In genomic region chr4:26856906-26857277, GRCh38 we compare ENCODE assay signal across 8 cellular contexts. TPM values are rescaled to one million over a fixed set of nuclear protein-coding genes. Genes with fewer than 3 reads are reported as not detected.
DNase-seq lines count a peak whose midpoint lies in the region; ATAC-seq and TF ChIP-seq lines count a peak whose summit lies in the region.

No MANE protein-coding gene starts in this region.

- peak overlapping the region; percentile 89 for H3K27ac Mint-ChIP-seq in WTC11

- no peaks in the 10 kb centered on the region for H3K9me2 ChIP-seq in HCT116 (ENCODE audit: insufficient read depth)

- no peaks in the 10 kb centered on the region for H3K27me3 ChIP-seq in HCT116 (ENCODE audit: insufficient read depth, low read length)
- no peaks in the 10 kb centered on the region for H3K27me3 ChIP-seq in right cardiac atrium (ENCODE audit: control insufficient read depth, insufficient read depth)
- no peaks in the 10 kb centered on the region for H3K27me3 ChIP-seq in skeletal muscle tissue (ENCODE audit: control insufficient read depth in 3 of 3, insufficient read depth in 3 of 3, low read length in 3 of 3)

- TF ChIP-seq RAD21 in HCT116 (IDR thresholded peaks at IDR 0.05; ENCODE audit: low read depth) = no peak

- TF ChIP-seq CTCF in HCT116 (IDR thresholded peaks at IDR 0.05 in 2 of 3, conservative IDR thresholded peaks at IDR 0.05 in 1 of 3; ENCODE audit: borderline replicate concordance in 1 of 3, insufficient read depth in 1 of 3, low read depth in 2 of 3, low read length in 2 of 3) = no peak
- no peak for TF ChIP-seq CTCF in WTC11 (IDR thresholded peaks at IDR 0.05)

- H3K9ac ChIP-seq in HCT116 (ENCODE audit: low read length) = peak overlapping the region; percentile 81
- H3K9ac ChIP-seq in skeletal muscle tissue (ENCODE audit: low read depth in 1 of 3, low read length in 3 of 3) = peak overlapping the region; percentile 75 to 87 (median 79)

- H3K27me3 Mint-ChIP-seq in WTC11 (ENCODE audit: low read depth) = no peaks in the 10 kb centered on the region

- peak overlapping the region; percentile 95 for H3K4me2 ChIP-seq in HCT116 (ENCODE audit: low read length)

- WGBS in right cardiac atrium = 23% methylated on average over 7 of the region's 7 CpGs

- H3K36me3 Mint-ChIP-seq in WTC11 = no peaks in the 10 kb centered on the region

- intact Hi-C loops in HCT116 (cut with micrococcal nuclease) = no loop called here
- intact Hi-C loops in right cardiac atrium (cut with DNase I) = no loop called here

- CTCF ChIA-PET in HCT116 (lab: Charles Lee) (no interaction called here), WTC11 (lab: Charles Lee) (interaction anchor here (1.3 to 1.6 kb wide), 2 partner anchors 145 to 153 kb away, joined by 3 to 8 read pairs; no protein-coding TSS in a partner anchor)

- POLR2A ChIA-PET in HCT116 (lab: Charles Lee) (no interaction called here), WTC11 (lab: Charles Lee) (interaction anchor here (1.0 kb wide), 1 partner anchor 150 kb away, joined by 3 read pairs; no protein-coding TSS in a partner anchor)

- DNase-seq in HCT116 (ENCODE audit: low read depth, low spot score) = no peak
- no peak for DNase-seq in WTC11 (ENCODE audit: low spot score)
- DNase-seq in right cardiac atrium = no peak
- DNase-seq in MV-4-11 (lab: John Stamatoyannopoulos, UW) = no peak
- no peak for DNase-seq in NCI-H82 (lab: John Stamatoyannopoulos, UW)
- DNase-seq in Kasumi-1 (lab: John Stamatoyannopoulos, UW) = no peak

- TSS peak; percentile 72 for BruUV-seq in HCT116 (replicated peaks; lab: Mats Ljungman, UMichigan)

- H3K4me1 ChIP-seq in HCT116 (ENCODE audit: control insufficient read depth in 1 of 2, insufficient read depth in 2 of 2, low read length in 2 of 2) (peaks cover 13 to 28% of the 10 kb centered on the region in 2 experiments), right cardiac atrium (ENCODE audit: control insufficient read depth, insufficient read depth, low read length) (peaks cover 3% of the 10 kb centered on the region), skeletal muscle tissue (ENCODE audit: control insufficient read depth in 3 of 3, insufficient read depth in 3 of 3, low read length in 3 of 3) (peaks cover 24 to 31% (median 28%) of the 10 kb centered on the region in 3 donors)

- H3K36me3 ChIP-seq in HCT116 (ENCODE audit: control insufficient read depth in 1 of 2, insufficient read depth in 2 of 2, low read length in 2 of 2) (no peaks in the 10 kb centered on the region), skeletal muscle tissue (ENCODE audit: control insufficient read depth in 3 of 3, insufficient read depth in 3 of 3, low read length in 3 of 3) (no peaks in the 10 kb centered on the region)

- H2AFZ ChIP-seq in HCT116 (ENCODE audit: low read depth, low read length, poor library complexity, severe bottlenecking) = peak overlapping the region; percentile 24

- H3K9me3 ChIP-seq in HCT116 (ENCODE audit: control insufficient read depth in 1 of 2, insufficient read depth in 1 of 2, low read depth in 1 of 2, low read length in 2 of 2) (no peaks in the 10 kb centered on the region), right cardiac atrium (ENCODE audit: control insufficient read depth, low read length) (no peaks in the 10 kb centered on the region), skeletal muscle tissue (ENCODE audit: control insufficient read depth in 3 of 3, low read length in 3 of 3) (no peaks in the 10 kb centered on the region)

- H3K79me2 ChIP-seq in HCT116 (ENCODE audit: insufficient read depth, low read length) = peaks cover 24% of the 10 kb centered on the region

- H3K27ac ChIP-seq in HCT116 (ENCODE audit: low read depth, low read length) = no peak overlapping the region
- H3K27ac ChIP-seq in right cardiac atrium (ENCODE audit: low read length) = peak overlapping the region; percentile 94
- peak overlapping the region; percentile 84 for H3K27ac ChIP-seq in skeletal muscle tissue (ENCODE audit: low read depth, low read length)

- H3K4me1 Mint-ChIP-seq in WTC11 = peaks cover 29% of the 10 kb centered on the region

- ATAC-seq in HCT116 (no peak), WTC11 (no peak), right cardiac atrium (no peak), GM18873 (IDR thresholded peaks at IDR 0.05; ENCODE audit: low FRiP score, unreplicated experiment) (no peak)

- no peaks in the 10 kb centered on the region for H3K9me3 Mint-ChIP-seq in WTC11

- RAD21 ChIA-PET in HCT116 (lab: Charles Lee; ENCODE audit: low non-redundant PET in 1 of 2, low total read pairs in 2 of 2, uncharacterized antibody in 2 of 2, unreplicated experiment in 2 of 2) = no interaction called here

- peak overlapping the region; percentile 80 for H3K4me3 Mint-ChIP-seq in WTC11

- TF ChIP-seq POLR2A in HCT116 (IDR thresholded peaks at IDR 0.05; ENCODE audit: borderline replicate concordance, extremely low read depth, insufficient read depth, insufficient read length) = no peak

- no peaks in the 10 kb centered on the region for H4K20me1 ChIP-seq in HCT116 (ENCODE audit: insufficient read depth)

- H3K4me3 ChIP-seq in HCT116 (replicated peaks in 1 of 2; ENCODE audit: low read depth in 1 of 2, low read length in 2 of 2) (peak overlapping the region; percentile 47 to 94), right cardiac atrium (ENCODE audit: low read length) (peak overlapping the region; percentile 69), skeletal muscle tissue (ENCODE audit: low read length in 3 of 3) (peak overlapping the region; percentile 76 to 94 (median 85))

TF ChIP-seq in HCT116, 20 proteins besides CTCF, POLR2A, EP300 and RAD21 (continues in another document):
- TF ChIP-seq, protein P1, sequence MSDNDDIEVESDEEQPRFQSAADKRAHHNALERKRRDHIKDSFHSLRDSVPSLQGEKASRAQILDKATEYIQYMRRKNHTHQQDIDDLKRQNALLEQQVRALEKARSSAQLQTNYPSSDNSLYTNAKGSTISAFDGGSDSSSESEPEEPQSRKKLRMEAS (IDR thresholded peaks at IDR 0.05) = no peak
- TF ChIP-seq ZFX (IDR thresholded peaks at IDR 0.05) (no peak), ELF1 (IDR thresholded peaks at IDR 0.05; ENCODE audit: borderline replicate concordance, low read depth) (no peak)
- TF ChIP-seq, protein P2, sequence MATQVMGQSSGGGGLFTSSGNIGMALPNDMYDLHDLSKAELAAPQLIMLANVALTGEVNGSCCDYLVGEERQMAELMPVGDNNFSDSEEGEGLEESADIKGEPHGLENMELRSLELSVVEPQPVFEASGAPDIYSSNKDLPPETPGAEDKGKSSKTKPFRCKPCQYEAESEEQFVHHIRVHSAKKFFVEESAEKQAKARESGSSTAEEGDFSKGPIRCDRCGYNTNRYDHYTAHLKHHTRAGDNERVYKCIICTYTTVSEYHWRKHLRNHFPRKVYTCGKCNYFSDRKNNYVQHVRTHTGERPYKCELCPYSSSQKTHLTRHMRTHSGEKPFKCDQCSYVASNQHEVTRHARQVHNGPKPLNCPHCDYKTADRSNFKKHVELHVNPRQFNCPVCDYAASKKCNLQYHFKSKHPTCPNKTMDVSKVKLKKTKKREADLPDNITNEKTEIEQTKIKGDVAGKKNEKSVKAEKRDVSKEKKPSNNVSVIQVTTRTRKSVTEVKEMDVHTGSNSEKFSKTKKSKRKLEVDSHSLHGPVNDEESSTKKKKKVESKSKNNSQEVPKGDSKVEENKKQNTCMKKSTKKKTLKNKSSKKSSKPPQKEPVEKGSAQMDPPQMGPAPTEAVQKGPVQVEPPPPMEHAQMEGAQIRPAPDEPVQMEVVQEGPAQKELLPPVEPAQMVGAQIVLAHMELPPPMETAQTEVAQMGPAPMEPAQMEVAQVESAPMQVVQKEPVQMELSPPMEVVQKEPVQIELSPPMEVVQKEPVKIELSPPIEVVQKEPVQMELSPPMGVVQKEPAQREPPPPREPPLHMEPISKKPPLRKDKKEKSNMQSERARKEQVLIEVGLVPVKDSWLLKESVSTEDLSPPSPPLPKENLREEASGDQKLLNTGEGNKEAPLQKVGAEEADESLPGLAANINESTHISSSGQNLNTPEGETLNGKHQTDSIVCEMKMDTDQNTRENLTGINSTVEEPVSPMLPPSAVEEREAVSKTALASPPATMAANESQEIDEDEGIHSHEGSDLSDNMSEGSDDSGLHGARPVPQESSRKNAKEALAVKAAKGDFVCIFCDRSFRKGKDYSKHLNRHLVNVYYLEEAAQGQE (IDR thresholded peaks at IDR 0.05; ENCODE audit: low read depth) = no peak

TF ChIP-seq in WTC11, 78 proteins besides CTCF, POLR2A, EP300 and RAD21 (continues in another document):
- TF ChIP-seq MYBL2 (CRISPR knock-in tag; IDR thresholded peaks at IDR 0.05) (no peak), PRRX2 (CRISPR knock-in tag; IDR thresholded peaks at IDR 0.05) (no peak), SOX15 (CRISPR knock-in tag; IDR thresholded peaks at IDR 0.05) (no peak), USF2 (CRISPR knock-in tag; IDR thresholded peaks at IDR 0.05) (no peak)

RNA-seq across cellular contexts. Expression of gene STIM2, which starts 3.7 kb away (rescaled TPM):
- total RNA-seq in HCT116 (2021; ENCODE audit: unreplicated experiment) (65.9 TPM), WTC11 (2021) (20.1 to 22.4 TPM (median 20.9 TPM) in 3 replicates), right cardiac atrium (10 to 100 TPM; 13.9 to 20.8 (median 17.4) TPM), skeletal muscle tissue (16.2 TPM)
- 25.7 and 28.4 TPM in 2 replicates for polyA plus RNA-seq in HCT116 (2012)
- polyA plus RNA-seq in right cardiac atrium = 6.0 TPM
